Comparison of ENCODE assay signal across 8 cellular contexts in genomic region chr17:78883533-78884131, GRCh38. TPM values are rescaled to one million over a fixed set of nuclear protein-coding genes. Genes with fewer than 3 reads are reported as not detected.
DNase-seq lines count a peak whose midpoint lies in the region; ATAC-seq lines count a peak whose summit lies in the region.

No MANE protein-coding gene starts in this region.

- H3K4me1 Mint-ChIP-seq in activated naive CD8-positive, alpha-beta T cell treated with anti-CD3 and anti-CD28 coated beads, Interleukin-2, amount 10 ng/mL, durations not matched to agents 7 days and 5 days: peaks cover 26% of the 10 kb centered on the region

- POLR2A ChIA-PET in activated naive CD8-positive, alpha-beta T cell treated with anti-CD3 and anti-CD28 coated beads, Interleukin-2, amount 10 ng/mL, durations not matched to agents 7 days and 5 days (lab: Charles Lee): no interaction called here

- intact Hi-C loops in Right ventricle myocardium inferior (cut with DNase I): loop anchor here (5.0 kb wide), 1 partner anchor 39 kb away; no protein-coding TSS in a partner anchor

- H3K9me3 Mint-ChIP-seq in activated naive CD8-positive, alpha-beta T cell treated with anti-CD3 and anti-CD28 coated beads, Interleukin-2, amount 10 ng/mL, durations not matched to agents 7 days and 5 days: no peaks in the 10 kb centered on the region

- DNase-seq in COLO668 (lab: John Stamatoyannopoulos, UW; ENCODE audit: unreplicated experiment) (peak; percentile 62), NCI-H1417 (lab: John Stamatoyannopoulos, UW) (peak; percentile 58 to 92 (median 82)), Right ventricle myocardium inferior (ENCODE audit: missing footprints) (peak; percentile 86), non-pigmented ciliary epithelial cell (ENCODE audit: low read depth) (peak; percentile 76)
- no peak for DNase-seq in activated naive CD8-positive, alpha-beta T cell treated with anti-CD3 and anti-CD28 coated beads, Interleukin-2, amount 10 ng/mL, durations not matched to agents 7 days and 5 days
- DNase-seq in stimulated activated CD4-positive, alpha-beta T cell treated with anti-CD3 and anti-CD28 coated beads, Interleukin-2, amount 100 ng/mL, for 48 hours: no peak

- peak overlapping the region; percentile 83 for H3K27ac Mint-ChIP-seq in activated naive CD8-positive, alpha-beta T cell treated with anti-CD3 and anti-CD28 coated beads, Interleukin-2, amount 10 ng/mL, durations not matched to agents 7 days and 5 days

- ATAC-seq in activated naive CD8-positive, alpha-beta T cell treated with anti-CD3 and anti-CD28 coated beads, Interleukin-2, amount 10 ng/mL, durations not matched to agents 7 days and 5 days (ENCODE audit: low read depth): peak; percentile 8
- ATAC-seq in Right ventricle myocardium inferior (peak; percentile 66), GM21381 (IDR thresholded peaks at IDR 0.05; ENCODE audit: unreplicated experiment) (no peak), HG03571 (IDR thresholded peaks at IDR 0.05; ENCODE audit: unreplicated experiment) (no peak)

- no peaks in the 10 kb centered on the region for H3K36me3 Mint-ChIP-seq in activated naive CD8-positive, alpha-beta T cell treated with anti-CD3 and anti-CD28 coated beads, Interleukin-2, amount 10 ng/mL, durations not matched to agents 7 days and 5 days

- no peak overlapping the region for H3K4me3 Mint-ChIP-seq in activated naive CD8-positive, alpha-beta T cell treated with anti-CD3 and anti-CD28 coated beads, Interleukin-2, amount 10 ng/mL, durations not matched to agents 7 days and 5 days

- peaks cover 1% of the 10 kb centered on the region for H3K27me3 Mint-ChIP-seq in activated naive CD8-positive, alpha-beta T cell treated with anti-CD3 and anti-CD28 coated beads, Interleukin-2, amount 10 ng/mL, durations not matched to agents 7 days and 5 days

RNA-seq across cellular contexts. Expression of gene CEP295NL, which starts 19.4 kb away (rescaled TPM):
- under 1 TPM in 1 of 2 experiments, not detected in 1; 0.23 TPM for total RNA-seq in activated naive CD8-positive, alpha-beta T cell treated with anti-CD3 and anti-CD28 coated beads, Interleukin-2, amount 10 ng/mL, durations not matched to agents 7 days and 5 days
- total RNA-seq in Right ventricle myocardium inferior: 0.60 TPM

RNA-seq across cellular contexts. Expression of gene TIMP2, which starts 41.6 kb away (rescaled TPM):
- total RNA-seq in activated naive CD8-positive, alpha-beta T cell treated with anti-CD3 and anti-CD28 coated beads, Interleukin-2, amount 10 ng/mL, durations not matched to agents 7 days and 5 days: 1 to 10 TPM; 5.0 to 6.0 TPM
- total RNA-seq in Right ventricle myocardium inferior: 138 TPM

RNA-seq across cellular contexts. Expression of gene USP36, which starts 43.0 kb away (rescaled TPM):
- total RNA-seq in activated naive CD8-positive, alpha-beta T cell treated with anti-CD3 and anti-CD28 coated beads, Interleukin-2, amount 10 ng/mL, durations not matched to agents 7 days and 5 days: 10 to 100 TPM; 87.8 to 94.3 TPM
- total RNA-seq in Right ventricle myocardium inferior: 18.4 TPM

Comparison
In these comparisons a context has a peak if more than half of its experiments do, and no peak if none do; other contexts are left out.
1. DNase-seq: peak in COLO668 (single experiment), NCI-H1417 (3 of 3), Right ventricle myocardium inferior (single experiment) and non-pigmented ciliary epithelial cell (single experiment); none in activated naive CD8-positive, alpha-beta T cell treated with anti-CD3 and anti-CD28 coated beads, Interleukin-2, amount 10 ng/mL, durations not matched to agents 7 days and 5 days (single experiment) and stimulated activated CD4-positive, alpha-beta T cell treated with anti-CD3 and anti-CD28 coated beads, Interleukin-2, amount 100 ng/mL, for 48 hours (0 of 2).
2. ATAC-seq: peak in activated naive CD8-positive, alpha-beta T cell treated with anti-CD3 and anti-CD28 coated beads, Interleukin-2, amount 10 ng/mL, durations not matched to agents 7 days and 5 days (single experiment) and Right ventricle myocardium inferior (single experiment); none in GM21381 (single experiment) and HG03571 (single experiment).
3. RNA of gene TIMP2, which starts 41.6 kb away (total RNA-seq): 138 TPM in Right ventricle myocardium inferior (single experiment); 5.0 to 6.0 TPM in activated naive CD8-positive, alpha-beta T cell treated with anti-CD3 and anti-CD28 coated beads, Interleukin-2, amount 10 ng/mL, durations not matched to agents 7 days and 5 days; every median in the first group is over 10 times any median in the second.